Comparison of ENCODE assay signal across 1 cellular context in the genomic region with DNA sequence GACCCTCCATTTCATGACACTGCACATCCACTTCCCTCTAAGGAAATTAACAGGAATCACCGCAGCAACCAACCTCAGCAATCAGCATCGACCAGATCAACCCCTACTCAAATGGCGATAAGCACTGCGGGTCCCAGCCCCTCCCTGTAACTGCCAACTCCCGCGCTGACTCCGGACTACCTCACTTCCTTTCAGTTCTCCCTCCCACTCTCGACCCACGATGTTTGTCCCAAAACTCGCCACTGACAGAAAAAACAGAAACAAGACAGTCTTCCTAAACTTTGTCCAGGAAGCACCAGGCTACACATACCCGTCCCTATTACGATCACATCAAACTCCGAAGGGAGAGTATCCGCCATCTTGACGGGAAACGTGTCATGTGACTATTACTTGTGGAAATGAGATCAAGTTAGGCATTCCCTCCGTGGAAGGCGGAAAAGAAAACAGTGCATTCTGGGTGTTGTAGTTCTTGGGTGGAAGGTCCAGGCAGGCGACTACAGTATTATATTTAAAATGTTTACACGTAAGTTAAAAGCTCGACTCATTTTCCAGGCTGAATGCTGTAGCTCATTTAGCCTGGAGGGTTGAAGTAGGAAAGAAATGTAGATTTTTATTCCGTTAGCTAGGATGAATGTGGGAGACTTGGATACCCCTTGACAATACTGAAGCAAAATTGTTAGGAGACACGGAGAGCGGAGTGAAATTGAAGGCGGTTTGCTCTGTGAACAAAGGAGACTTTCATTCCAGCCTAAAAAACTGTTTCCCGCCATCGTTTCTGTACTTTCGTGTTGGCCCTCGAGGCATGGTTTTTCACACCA.
A peak's percentile ranks its signal among the peaks of the same experiment; 100 is the strongest.
TF ChIP-seq lines count a peak whose summit lies in the region.

A gene with protein sequence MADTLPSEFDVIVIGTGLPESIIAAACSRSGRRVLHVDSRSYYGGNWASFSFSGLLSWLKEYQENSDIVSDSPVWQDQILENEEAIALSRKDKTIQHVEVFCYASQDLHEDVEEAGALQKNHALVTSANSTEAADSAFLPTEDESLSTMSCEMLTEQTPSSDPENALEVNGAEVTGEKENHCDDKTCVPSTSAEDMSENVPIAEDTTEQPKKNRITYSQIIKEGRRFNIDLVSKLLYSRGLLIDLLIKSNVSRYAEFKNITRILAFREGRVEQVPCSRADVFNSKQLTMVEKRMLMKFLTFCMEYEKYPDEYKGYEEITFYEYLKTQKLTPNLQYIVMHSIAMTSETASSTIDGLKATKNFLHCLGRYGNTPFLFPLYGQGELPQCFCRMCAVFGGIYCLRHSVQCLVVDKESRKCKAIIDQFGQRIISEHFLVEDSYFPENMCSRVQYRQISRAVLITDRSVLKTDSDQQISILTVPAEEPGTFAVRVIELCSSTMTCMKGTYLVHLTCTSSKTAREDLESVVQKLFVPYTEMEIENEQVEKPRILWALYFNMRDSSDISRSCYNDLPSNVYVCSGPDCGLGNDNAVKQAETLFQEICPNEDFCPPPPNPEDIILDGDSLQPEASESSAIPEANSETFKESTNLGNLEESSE (minus strand): TSS at position 385 of the 818 bp plus-strand sequence. CDS start 26 bp downstream, at position 359.

TF ChIP-seq in GM12878, 131 proteins besides CTCF, POLR2A, EP300 and RAD21 (continued from another document and continues in another):
- TF ChIP-seq, protein P1, sequence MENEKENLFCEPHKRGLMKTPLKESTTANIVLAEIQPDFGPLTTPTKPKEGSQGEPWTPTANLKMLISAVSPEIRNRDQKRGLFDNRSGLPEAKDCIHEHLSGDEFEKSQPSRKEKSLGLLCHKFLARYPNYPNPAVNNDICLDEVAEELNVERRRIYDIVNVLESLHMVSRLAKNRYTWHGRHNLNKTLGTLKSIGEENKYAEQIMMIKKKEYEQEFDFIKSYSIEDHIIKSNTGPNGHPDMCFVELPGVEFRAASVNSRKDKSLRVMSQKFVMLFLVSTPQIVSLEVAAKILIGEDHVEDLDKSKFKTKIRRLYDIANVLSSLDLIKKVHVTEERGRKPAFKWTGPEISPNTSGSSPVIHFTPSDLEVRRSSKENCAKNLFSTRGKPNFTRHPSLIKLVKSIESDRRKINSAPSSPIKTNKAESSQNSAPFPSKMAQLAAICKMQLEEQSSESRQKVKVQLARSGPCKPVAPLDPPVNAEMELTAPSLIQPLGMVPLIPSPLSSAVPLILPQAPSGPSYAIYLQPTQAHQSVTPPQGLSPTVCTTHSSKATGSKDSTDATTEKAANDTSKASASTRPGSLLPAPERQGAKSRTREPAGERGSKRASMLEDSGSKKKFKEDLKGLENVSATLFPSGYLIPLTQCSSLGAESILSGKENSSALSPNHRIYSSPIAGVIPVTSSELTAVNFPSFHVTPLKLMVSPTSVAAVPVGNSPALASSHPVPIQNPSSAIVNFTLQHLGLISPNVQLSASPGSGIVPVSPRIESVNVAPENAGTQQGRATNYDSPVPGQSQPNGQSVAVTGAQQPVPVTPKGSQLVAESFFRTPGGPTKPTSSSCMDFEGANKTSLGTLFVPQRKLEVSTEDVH (IDR thresholded peaks at IDR 0.05; ENCODE audit: low read depth, partially characterized antibody): peak; percentile 93
- TF ChIP-seq PML (IDR thresholded peaks at IDR 0.05; ENCODE audit: low read length) (peak; percentile 87), RUNX3 (IDR thresholded peaks at IDR 0.05; ENCODE audit: low read length) (peak; percentile 19; the same call in 1 of the 2 replicates), EZH2 (IDR thresholded peaks at IDR 0.05; ENCODE audit: borderline replicate concordance, control insufficient read depth, low read depth, low read length) (no peak), SMAD5 (IDR thresholded peaks at IDR 0.05; ENCODE audit: low read depth) (0 out of 2 replicates have a peak, but pooled peaks have one; percentile 47), STAT1 (conservative IDR thresholded peaks at IDR 0.05) (no peak), ZNF622 (IDR thresholded peaks at IDR 0.05) (no peak), SIN3A (IDR thresholded peaks at IDR 0.05; ENCODE audit: low read depth, low read length) (0 out of 2 replicates have a peak, but pooled peaks have one; percentile 54), POLR2AphosphoS2 (IDR thresholded peaks at IDR 0.05; ENCODE audit: low read depth, low read length) (0 out of 2 replicates have a peak, but pooled peaks have one; percentile 54), SIX5 (IDR thresholded peaks at IDR 0.05; ENCODE audit: low read depth, low read length, severe bottlenecking) (peak; percentile 70), KAT2A (conservative IDR thresholded peaks at IDR 0.05; ENCODE audit: control insufficient read depth, low read depth, low read length) (no peak), RB1 (IDR thresholded peaks at IDR 0.05; ENCODE audit: borderline replicate concordance) (peak; percentile 81; the same call in 1 of the 2 replicates), RELA (IDR thresholded peaks at IDR 0.05; ENCODE audit: borderline replicate concordance, partially characterized antibody) (peak; percentile 44), RAD51 (IDR thresholded peaks at IDR 0.05) (peak; percentile 95), MYC (IDR thresholded peaks at IDR 0.05; ENCODE audit: insufficient read depth, insufficient read length, insufficient replicate concordance, low read length, severe bottlenecking) (no peak), PAX8 (IDR thresholded peaks at IDR 0.05) (no peak), IKZF1 (conservative IDR thresholded peaks at IDR 0.05) (peak; percentile 81), CREM (IDR thresholded peaks at IDR 0.05; ENCODE audit: low read depth) (peak; percentile 51; the same call in 1 of the 2 replicates), ASH2L (IDR thresholded peaks at IDR 0.05; ENCODE audit: borderline replicate concordance, low read depth) (peak; percentile 97), ATF7 (IDR thresholded peaks at IDR 0.05; ENCODE audit: low read depth) (peak; percentile 76), GABPA (IDR thresholded peaks at IDR 0.05; ENCODE audit: low read depth) (peak; percentile 82), ZSCAN29 (IDR thresholded peaks at IDR 0.05) (no peak), HCFC1 (IDR thresholded peaks at IDR 0.05; ENCODE audit: low read length) (peak; percentile 74), IRF4 (IDR thresholded peaks at IDR 0.05; ENCODE audit: low read depth, low read length) (peak; percentile 21; the same call in 1 of the 2 replicates), CHD2 (IDR thresholded peaks at IDR 0.05; ENCODE audit: borderline replicate concordance, low read depth, low read length) (no peak), TCF7 (IDR thresholded peaks at IDR 0.05; ENCODE audit: borderline replicate concordance) (no peak), MEF2B (IDR thresholded peaks at IDR 0.05; ENCODE audit: partially characterized antibody, poor library complexity, severe bottlenecking) (no peak), IKZF2 (IDR thresholded peaks at IDR 0.05) (peak; percentile 36 to 55; a peak in 2 of 4 replicates)
- TF ChIP-seq, protein P2, sequence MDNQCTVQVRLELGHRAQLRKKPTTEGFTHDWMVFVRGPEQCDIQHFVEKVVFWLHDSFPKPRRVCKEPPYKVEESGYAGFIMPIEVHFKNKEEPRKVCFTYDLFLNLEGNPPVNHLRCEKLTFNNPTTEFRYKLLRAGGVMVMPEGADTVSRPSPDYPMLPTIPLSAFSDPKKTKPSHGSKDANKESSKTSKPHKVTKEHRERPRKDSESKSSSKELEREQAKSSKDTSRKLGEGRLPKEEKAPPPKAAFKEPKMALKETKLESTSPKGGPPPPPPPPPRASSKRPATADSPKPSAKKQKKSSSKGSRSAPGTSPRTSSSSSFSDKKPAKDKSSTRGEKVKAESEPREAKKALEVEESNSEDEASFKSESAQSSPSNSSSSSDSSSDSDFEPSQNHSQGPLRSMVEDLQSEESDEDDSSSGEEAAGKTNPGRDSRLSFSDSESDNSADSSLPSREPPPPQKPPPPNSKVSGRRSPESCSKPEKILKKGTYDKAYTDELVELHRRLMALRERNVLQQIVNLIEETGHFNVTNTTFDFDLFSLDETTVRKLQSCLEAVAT (IDR thresholded peaks at IDR 0.05): peak; percentile 30; the same call in 1 of the 2 replicates
- TF ChIP-seq, protein P3, sequence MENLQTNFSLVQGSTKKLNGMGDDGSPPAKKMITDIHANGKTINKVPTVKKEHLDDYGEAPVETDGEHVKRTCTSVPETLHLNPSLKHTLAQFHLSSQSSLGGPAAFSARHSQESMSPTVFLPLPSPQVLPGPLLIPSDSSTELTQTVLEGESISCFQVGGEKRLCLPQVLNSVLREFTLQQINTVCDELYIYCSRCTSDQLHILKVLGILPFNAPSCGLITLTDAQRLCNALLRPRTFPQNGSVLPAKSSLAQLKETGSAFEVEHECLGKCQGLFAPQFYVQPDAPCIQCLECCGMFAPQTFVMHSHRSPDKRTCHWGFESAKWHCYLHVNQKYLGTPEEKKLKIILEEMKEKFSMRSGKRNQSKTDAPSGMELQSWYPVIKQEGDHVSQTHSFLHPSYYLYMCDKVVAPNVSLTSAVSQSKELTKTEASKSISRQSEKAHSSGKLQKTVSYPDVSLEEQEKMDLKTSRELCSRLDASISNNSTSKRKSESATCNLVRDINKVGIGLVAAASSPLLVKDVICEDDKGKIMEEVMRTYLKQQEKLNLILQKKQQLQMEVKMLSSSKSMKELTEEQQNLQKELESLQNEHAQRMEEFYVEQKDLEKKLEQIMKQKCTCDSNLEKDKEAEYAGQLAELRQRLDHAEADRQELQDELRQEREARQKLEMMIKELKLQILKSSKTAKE (IDR thresholded peaks at IDR 0.05; ENCODE audit: low read depth, poor library complexity, severe bottlenecking): peak; percentile 19
- TF ChIP-seq, protein P4, sequence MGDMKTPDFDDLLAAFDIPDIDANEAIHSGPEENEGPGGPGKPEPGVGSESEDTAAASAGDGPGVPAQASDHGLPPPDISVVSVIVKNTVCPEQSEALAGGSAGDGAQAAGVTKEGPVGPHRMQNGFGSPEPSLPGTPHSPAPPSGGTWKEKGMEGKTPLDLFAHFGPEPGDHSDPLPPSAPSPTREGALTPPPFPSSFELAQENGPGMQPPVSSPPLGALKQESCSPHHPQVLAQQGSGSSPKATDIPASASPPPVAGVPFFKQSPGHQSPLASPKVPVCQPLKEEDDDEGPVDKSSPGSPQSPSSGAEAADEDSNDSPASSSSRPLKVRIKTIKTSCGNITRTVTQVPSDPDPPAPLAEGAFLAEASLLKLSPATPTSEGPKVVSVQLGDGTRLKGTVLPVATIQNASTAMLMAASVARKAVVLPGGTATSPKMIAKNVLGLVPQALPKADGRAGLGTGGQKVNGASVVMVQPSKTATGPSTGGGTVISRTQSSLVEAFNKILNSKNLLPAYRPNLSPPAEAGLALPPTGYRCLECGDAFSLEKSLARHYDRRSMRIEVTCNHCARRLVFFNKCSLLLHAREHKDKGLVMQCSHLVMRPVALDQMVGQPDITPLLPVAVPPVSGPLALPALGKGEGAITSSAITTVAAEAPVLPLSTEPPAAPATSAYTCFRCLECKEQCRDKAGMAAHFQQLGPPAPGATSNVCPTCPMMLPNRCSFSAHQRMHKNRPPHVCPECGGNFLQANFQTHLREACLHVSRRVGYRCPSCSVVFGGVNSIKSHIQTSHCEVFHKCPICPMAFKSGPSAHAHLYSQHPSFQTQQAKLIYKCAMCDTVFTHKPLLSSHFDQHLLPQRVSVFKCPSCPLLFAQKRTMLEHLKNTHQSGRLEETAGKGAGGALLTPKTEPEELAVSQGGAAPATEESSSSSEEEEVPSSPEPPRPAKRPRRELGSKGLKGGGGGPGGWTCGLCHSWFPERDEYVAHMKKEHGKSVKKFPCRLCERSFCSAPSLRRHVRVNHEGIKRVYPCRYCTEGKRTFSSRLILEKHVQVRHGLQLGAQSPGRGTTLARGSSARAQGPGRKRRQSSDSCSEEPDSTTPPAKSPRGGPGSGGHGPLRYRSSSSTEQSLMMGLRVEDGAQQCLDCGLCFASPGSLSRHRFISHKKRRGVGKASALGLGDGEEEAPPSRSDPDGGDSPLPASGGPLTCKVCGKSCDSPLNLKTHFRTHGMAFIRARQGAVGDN (IDR thresholded peaks at IDR 0.05): no peak
- TF ChIP-seq, protein P5, sequence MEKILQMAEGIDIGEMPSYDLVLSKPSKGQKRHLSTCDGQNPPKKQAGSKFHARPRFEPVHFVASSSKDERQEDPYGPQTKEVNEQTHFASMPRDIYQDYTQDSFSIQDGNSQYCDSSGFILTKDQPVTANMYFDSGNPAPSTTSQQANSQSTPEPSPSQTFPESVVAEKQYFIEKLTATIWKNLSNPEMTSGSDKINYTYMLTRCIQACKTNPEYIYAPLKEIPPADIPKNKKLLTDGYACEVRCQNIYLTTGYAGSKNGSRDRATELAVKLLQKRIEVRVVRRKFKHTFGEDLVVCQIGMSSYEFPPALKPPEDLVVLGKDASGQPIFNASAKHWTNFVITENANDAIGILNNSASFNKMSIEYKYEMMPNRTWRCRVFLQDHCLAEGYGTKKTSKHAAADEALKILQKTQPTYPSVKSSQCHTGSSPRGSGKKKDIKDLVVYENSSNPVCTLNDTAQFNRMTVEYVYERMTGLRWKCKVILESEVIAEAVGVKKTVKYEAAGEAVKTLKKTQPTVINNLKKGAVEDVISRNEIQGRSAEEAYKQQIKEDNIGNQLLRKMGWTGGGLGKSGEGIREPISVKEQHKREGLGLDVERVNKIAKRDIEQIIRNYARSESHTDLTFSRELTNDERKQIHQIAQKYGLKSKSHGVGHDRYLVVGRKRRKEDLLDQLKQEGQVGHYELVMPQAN (conservative IDR thresholded peaks at IDR 0.05): peak; percentile 53; the same call in 1 of the 2 replicates
- TF ChIP-seq, protein P6, sequence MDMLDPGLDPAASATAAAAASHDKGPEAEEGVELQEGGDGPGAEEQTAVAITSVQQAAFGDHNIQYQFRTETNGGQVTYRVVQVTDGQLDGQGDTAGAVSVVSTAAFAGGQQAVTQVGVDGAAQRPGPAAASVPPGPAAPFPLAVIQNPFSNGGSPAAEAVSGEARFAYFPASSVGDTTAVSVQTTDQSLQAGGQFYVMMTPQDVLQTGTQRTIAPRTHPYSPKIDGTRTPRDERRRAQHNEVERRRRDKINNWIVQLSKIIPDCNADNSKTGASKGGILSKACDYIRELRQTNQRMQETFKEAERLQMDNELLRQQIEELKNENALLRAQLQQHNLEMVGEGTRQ (IDR thresholded peaks at IDR 0.05; ENCODE audit: borderline replicate concordance, low read depth, low read length): peak; percentile 53; the same call in 1 of the 2 replicates
